ENCODE assay signal across 1 cellular context in the genomic region with DNA sequence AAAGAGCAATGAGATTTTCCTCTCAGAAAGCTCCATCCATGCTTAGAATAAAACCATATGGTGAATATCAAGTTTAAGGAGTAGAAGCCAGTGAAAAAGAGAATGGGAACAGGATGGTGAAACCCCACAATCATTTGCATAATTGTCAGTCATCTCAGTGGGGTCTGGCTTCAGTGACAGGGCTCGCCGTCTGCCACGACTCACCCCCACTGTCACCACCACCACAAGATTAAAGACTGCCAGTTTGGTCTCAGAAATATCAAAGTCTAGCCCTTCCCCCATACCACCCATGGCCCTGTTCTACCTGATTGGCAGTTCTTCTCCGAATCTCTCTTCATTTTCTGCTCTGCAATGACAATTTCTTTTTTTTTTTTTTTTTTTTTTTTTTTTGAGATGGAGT.
TF ChIP-seq lines count a peak whose summit lies in the region.

No MANE protein-coding gene starts in this region.

TF ChIP-seq in WTC11, 78 proteins besides CTCF, POLR2A, EP300 and RAD21 (continued from another document):
- TF ChIP-seq, protein P1, sequence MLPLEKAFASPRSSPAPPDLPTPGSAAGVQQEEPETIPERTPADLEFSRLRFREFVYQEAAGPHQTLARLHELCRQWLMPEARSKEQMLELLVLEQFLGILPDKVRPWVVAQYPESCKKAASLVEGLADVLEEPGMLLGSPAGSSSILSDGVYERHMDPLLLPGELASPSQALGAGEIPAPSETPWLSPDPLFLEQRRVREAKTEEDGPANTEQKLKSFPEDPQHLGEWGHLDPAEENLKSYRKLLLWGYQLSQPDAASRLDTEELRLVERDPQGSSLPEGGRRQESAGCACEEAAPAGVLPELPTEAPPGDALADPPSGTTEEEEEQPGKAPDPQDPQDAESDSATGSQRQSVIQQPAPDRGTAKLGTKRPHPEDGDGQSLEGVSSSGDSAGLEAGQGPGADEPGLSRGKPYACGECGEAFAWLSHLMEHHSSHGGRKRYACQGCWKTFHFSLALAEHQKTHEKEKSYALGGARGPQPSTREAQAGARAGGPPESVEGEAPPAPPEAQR (CRISPR knock-in tag; IDR thresholded peaks at IDR 0.05): no peak
- TF ChIP-seq SOX15 (CRISPR knock-in tag; IDR thresholded peaks at IDR 0.05) (no peak), ZNF396 (CRISPR knock-in tag; IDR thresholded peaks at IDR 0.05; ENCODE audit: borderline replicate concordance) (no peak)
- TF ChIP-seq, protein P2, sequence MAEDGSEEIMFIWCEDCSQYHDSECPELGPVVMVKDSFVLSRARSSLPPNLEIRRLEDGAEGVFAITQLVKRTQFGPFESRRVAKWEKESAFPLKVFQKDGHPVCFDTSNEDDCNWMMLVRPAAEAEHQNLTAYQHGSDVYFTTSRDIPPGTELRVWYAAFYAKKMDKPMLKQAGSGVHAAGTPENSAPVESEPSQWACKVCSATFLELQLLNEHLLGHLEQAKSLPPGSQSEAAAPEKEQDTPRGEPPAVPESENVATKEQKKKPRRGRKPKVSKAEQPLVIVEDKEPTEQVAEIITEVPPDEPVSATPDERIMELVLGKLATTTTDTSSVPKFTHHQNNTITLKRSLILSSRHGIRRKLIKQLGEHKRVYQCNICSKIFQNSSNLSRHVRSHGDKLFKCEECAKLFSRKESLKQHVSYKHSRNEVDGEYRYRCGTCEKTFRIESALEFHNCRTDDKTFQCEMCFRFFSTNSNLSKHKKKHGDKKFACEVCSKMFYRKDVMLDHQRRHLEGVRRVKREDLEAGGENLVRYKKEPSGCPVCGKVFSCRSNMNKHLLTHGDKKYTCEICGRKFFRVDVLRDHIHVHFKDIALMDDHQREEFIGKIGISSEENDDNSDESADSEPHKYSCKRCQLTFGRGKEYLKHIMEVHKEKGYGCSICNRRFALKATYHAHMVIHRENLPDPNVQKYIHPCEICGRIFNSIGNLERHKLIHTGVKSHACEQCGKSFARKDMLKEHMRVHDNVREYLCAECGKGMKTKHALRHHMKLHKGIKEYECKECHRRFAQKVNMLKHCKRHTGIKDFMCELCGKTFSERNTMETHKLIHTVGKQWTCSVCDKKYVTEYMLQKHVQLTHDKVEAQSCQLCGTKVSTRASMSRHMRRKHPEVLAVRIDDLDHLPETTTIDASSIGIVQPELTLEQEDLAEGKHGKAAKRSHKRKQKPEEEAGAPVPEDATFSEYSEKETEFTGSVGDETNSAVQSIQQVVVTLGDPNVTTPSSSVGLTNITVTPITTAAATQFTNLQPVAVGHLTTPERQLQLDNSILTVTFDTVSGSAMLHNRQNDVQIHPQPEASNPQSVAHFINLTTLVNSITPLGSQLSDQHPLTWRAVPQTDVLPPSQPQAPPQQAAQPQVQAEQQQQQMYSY (CRISPR knock-in tag; IDR thresholded peaks at IDR 0.05): no peak
- TF ChIP-seq, protein P3, sequence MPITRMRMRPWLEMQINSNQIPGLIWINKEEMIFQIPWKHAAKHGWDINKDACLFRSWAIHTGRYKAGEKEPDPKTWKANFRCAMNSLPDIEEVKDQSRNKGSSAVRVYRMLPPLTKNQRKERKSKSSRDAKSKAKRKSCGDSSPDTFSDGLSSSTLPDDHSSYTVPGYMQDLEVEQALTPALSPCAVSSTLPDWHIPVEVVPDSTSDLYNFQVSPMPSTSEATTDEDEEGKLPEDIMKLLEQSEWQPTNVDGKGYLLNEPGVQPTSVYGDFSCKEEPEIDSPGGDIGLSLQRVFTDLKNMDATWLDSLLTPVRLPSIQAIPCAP (CRISPR knock-in tag; IDR thresholded peaks at IDR 0.05): no peak
- TF ChIP-seq, protein P4, sequence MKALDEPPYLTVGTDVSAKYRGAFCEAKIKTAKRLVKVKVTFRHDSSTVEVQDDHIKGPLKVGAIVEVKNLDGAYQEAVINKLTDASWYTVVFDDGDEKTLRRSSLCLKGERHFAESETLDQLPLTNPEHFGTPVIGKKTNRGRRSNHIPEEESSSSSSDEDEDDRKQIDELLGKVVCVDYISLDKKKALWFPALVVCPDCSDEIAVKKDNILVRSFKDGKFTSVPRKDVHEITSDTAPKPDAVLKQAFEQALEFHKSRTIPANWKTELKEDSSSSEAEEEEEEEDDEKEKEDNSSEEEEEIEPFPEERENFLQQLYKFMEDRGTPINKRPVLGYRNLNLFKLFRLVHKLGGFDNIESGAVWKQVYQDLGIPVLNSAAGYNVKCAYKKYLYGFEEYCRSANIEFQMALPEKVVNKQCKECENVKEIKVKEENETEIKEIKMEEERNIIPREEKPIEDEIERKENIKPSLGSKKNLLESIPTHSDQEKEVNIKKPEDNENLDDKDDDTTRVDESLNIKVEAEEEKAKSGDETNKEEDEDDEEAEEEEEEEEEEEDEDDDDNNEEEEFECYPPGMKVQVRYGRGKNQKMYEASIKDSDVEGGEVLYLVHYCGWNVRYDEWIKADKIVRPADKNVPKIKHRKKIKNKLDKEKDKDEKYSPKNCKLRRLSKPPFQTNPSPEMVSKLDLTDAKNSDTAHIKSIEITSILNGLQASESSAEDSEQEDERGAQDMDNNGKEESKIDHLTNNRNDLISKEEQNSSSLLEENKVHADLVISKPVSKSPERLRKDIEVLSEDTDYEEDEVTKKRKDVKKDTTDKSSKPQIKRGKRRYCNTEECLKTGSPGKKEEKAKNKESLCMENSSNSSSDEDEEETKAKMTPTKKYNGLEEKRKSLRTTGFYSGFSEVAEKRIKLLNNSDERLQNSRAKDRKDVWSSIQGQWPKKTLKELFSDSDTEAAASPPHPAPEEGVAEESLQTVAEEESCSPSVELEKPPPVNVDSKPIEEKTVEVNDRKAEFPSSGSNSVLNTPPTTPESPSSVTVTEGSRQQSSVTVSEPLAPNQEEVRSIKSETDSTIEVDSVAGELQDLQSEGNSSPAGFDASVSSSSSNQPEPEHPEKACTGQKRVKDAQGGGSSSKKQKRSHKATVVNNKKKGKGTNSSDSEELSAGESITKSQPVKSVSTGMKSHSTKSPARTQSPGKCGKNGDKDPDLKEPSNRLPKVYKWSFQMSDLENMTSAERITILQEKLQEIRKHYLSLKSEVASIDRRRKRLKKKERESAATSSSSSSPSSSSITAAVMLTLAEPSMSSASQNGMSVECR (CRISPR knock-in tag; IDR thresholded peaks at IDR 0.05; ENCODE audit: borderline replicate concordance): no peak
- TF ChIP-seq, protein P5, sequence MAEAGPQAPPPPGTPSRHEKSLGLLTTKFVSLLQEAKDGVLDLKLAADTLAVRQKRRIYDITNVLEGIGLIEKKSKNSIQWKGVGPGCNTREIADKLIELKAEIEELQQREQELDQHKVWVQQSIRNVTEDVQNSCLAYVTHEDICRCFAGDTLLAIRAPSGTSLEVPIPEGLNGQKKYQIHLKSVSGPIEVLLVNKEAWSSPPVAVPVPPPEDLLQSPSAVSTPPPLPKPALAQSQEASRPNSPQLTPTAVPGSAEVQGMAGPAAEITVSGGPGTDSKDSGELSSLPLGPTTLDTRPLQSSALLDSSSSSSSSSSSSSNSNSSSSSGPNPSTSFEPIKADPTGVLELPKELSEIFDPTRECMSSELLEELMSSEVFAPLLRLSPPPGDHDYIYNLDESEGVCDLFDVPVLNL (CRISPR knock-in tag; IDR thresholded peaks at IDR 0.05; ENCODE audit: borderline replicate concordance, low read depth): no peak
- TF ChIP-seq, protein P6, sequence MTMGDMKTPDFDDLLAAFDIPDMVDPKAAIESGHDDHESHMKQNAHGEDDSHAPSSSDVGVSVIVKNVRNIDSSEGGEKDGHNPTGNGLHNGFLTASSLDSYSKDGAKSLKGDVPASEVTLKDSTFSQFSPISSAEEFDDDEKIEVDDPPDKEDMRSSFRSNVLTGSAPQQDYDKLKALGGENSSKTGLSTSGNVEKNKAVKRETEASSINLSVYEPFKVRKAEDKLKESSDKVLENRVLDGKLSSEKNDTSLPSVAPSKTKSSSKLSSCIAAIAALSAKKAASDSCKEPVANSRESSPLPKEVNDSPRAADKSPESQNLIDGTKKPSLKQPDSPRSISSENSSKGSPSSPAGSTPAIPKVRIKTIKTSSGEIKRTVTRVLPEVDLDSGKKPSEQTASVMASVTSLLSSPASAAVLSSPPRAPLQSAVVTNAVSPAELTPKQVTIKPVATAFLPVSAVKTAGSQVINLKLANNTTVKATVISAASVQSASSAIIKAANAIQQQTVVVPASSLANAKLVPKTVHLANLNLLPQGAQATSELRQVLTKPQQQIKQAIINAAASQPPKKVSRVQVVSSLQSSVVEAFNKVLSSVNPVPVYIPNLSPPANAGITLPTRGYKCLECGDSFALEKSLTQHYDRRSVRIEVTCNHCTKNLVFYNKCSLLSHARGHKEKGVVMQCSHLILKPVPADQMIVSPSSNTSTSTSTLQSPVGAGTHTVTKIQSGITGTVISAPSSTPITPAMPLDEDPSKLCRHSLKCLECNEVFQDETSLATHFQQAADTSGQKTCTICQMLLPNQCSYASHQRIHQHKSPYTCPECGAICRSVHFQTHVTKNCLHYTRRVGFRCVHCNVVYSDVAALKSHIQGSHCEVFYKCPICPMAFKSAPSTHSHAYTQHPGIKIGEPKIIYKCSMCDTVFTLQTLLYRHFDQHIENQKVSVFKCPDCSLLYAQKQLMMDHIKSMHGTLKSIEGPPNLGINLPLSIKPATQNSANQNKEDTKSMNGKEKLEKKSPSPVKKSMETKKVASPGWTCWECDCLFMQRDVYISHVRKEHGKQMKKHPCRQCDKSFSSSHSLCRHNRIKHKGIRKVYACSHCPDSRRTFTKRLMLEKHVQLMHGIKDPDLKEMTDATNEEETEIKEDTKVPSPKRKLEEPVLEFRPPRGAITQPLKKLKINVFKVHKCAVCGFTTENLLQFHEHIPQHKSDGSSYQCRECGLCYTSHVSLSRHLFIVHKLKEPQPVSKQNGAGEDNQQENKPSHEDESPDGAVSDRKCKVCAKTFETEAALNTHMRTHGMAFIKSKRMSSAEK (CRISPR knock-in tag; IDR thresholded peaks at IDR 0.05; ENCODE audit: borderline replicate concordance): no peak
- TF ChIP-seq, protein P7, sequence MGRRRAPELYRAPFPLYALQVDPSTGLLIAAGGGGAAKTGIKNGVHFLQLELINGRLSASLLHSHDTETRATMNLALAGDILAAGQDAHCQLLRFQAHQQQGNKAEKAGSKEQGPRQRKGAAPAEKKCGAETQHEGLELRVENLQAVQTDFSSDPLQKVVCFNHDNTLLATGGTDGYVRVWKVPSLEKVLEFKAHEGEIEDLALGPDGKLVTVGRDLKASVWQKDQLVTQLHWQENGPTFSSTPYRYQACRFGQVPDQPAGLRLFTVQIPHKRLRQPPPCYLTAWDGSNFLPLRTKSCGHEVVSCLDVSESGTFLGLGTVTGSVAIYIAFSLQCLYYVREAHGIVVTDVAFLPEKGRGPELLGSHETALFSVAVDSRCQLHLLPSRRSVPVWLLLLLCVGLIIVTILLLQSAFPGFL (CRISPR knock-in tag; IDR thresholded peaks at IDR 0.05; ENCODE audit: borderline replicate concordance): no peak
TF ChIP-seq in WTC11: peak in this region for 0.
